8 cellular contexts compared by ENCODE assay signal in the genomic region with DNA sequence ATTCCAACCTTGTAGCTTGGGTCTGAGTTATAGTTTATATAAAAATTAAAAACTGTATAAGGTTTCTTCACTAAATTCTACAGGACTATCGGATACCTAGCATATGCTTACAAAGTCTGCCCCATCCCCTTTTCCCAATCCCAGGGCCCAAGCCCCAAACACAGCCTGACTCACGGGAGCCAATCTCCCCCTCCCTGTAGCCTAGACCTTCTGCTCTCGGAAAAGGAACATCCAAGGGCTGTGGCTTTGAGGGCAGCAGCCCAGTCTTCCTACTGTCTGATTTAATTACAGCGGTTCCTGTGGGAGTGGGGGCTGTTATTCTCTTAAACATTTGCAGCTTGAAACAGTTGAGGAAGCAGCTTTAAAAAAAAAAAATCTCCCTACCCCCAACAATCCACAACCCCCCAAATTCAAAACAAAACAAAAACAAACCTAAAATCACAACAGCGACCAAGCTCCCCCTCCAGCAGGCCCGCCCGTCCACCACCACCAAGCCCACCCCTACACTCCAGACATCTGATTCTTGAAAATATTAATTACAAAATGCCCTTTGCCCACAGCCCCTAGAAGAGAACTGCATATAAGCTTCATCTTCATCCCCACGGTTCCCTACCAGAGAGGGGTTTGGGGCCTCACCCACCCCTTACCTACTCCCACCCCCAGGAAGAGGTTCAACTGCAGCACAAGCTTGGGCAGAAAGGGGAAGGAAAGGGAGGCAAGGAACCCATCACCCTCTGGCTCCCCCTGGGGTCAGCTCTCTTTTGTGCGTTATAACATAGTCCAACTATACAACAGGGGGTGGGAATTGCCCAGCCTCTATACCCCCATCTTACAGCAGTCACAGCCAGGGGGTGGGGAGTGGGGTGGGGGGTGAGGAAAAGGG. TPM values are rescaled to one million over a fixed set of nuclear protein-coding genes. Genes with fewer than 3 reads are reported as not detected.
DNase-seq lines count a peak whose midpoint lies in the region; ATAC-seq, FAIRE-seq and TF ChIP-seq lines count a peak whose summit lies in the region.

No MANE protein-coding gene starts in this region.

- H3K4me2 ChIP-seq in neural cell (ENCODE audit: low read length) = no peak overlapping the region

- no peaks in the 10 kb centered on the region; the same call in 1 of the 2 replicates for H3K4me1 ChIP-seq in ES-I3 (ENCODE audit: insufficient read depth, low read length)
- peaks cover 14% of the 10 kb centered on the region for H3K4me1 ChIP-seq in effector memory CD4-positive, alpha-beta T cell (ENCODE audit: control insufficient read depth, insufficient read depth, low read length, poor library complexity, severe bottlenecking)

- TF ChIP-seq RAD21 in neural cell (conservative IDR thresholded peaks at IDR 0.05) = no peak

- H3K27me3 ChIP-seq in effector memory CD4-positive, alpha-beta T cell (replicated peaks; ENCODE audit: control insufficient read depth, insufficient read depth, low read length, poor library complexity, severe bottlenecking) = no peaks in the 10 kb centered on the region
- H3K27me3 ChIP-seq in neural cell (ENCODE audit: insufficient read depth, low read depth, low read length) = no peaks in the 10 kb centered on the region

- H3K4me3 ChIP-seq in effector memory CD4-positive, alpha-beta T cell (ENCODE audit: insufficient read depth, low read depth, low read length, poor library complexity, severe bottlenecking) = no peak overlapping the region
- peak overlapping the region; percentile 84 for H3K4me3 ChIP-seq in neural cell (ENCODE audit: low read length)

- no peaks in the 10 kb centered on the region for H4K20me1 ChIP-seq in neural cell (ENCODE audit: insufficient read depth)

- ATAC-seq in HG03097 (IDR thresholded peaks at IDR 0.05; ENCODE audit: low FRiP score, unreplicated experiment) (no peak), HG02678 (IDR thresholded peaks at IDR 0.05; ENCODE audit: unreplicated experiment) (no peak)

- H3K9me2 ChIP-seq in neural cell (ENCODE audit: insufficient read depth, low read length) = no peaks in the 10 kb centered on the region

- peaks cover 16% of the 10 kb centered on the region for H3K36me3 ChIP-seq in ES-I3 (ENCODE audit: insufficient read depth, low read length)
- H3K36me3 ChIP-seq in effector memory CD4-positive, alpha-beta T cell (ENCODE audit: control insufficient read depth, insufficient read depth, low read length) = peaks cover 30% of the 10 kb centered on the region
- H3K36me3 ChIP-seq in neural cell (ENCODE audit: insufficient read depth, low read length) = no peaks in the 10 kb centered on the region

- H3K27ac ChIP-seq in VCaP = peak overlapping the region; percentile 95
- peak overlapping the region; percentile 91 for H3K27ac ChIP-seq in effector memory CD4-positive, alpha-beta T cell (ENCODE audit: insufficient read depth, low read length, poor library complexity, severe bottlenecking)
- H3K27ac ChIP-seq in neural cell (ENCODE audit: low read length) = peak overlapping the region; percentile 94

- no peak overlapping the region for H2AFZ ChIP-seq in neural cell (ENCODE audit: low read depth, low read length)

- no peaks in the 10 kb centered on the region for H3K79me2 ChIP-seq in neural cell (replicated peaks; ENCODE audit: insufficient read depth, low read length)

- FAIRE-seq in GM12892 (lab: Jason Lieb, UNC) = no peak

- TF ChIP-seq EP300 in neural cell (conservative IDR thresholded peaks at IDR 0.05; ENCODE audit: poor library complexity, severe bottlenecking) = no peak

- TF ChIP-seq CTCF in VCaP (conservative IDR thresholded peaks at IDR 0.05) (peak; percentile 53), neural cell (IDR thresholded peaks at IDR 0.05; ENCODE audit: poor library complexity, severe bottlenecking) (no peak)

- H3K9ac ChIP-seq in ES-I3 (ENCODE audit: low read depth, low read length) (peak overlapping the region; percentile 92), neural cell (ENCODE audit: low read length) (peak overlapping the region; percentile 96)

- peak; percentile 89 for DNase-seq in Kasumi-1 (lab: John Stamatoyannopoulos, UW)
- peak in 2 of 3 donors; percentile 12 to 17 for DNase-seq in effector memory CD4-positive, alpha-beta T cell
- no peak for DNase-seq in GM12892 (ENCODE audit: insufficient read length)

- H3F3A ChIP-seq in neural cell (ENCODE audit: insufficient read depth, low read length, poor library complexity, severe bottlenecking) = peaks cover 3% of the 10 kb centered on the region

- H3K9me3 ChIP-seq in ES-I3 (ENCODE audit: control insufficient read depth, insufficient read depth, low read length) = no peaks in the 10 kb centered on the region
- H3K9me3 ChIP-seq in effector memory CD4-positive, alpha-beta T cell (ENCODE audit: control insufficient read depth, low read length) = no peaks in the 10 kb centered on the region
- no peaks in the 10 kb centered on the region for H3K9me3 ChIP-seq in neural cell (ENCODE audit: low read length)

- TF ChIP-seq POLR2A in GM12892 (IDR thresholded peaks at IDR 0.05; ENCODE audit: low read depth, low read length) = no peak

TF ChIP-seq in neural cell, 6 proteins besides CTCF, POLR2A, EP300 and RAD21:
- TF ChIP-seq POLR2AphosphoS5 (IDR thresholded peaks at IDR 0.05) (no peak), SMC3 (conservative IDR thresholded peaks at IDR 0.05; ENCODE audit: poor library complexity) (no peak), EZH2 (IDR thresholded peaks at IDR 0.05; ENCODE audit: borderline replicate concordance, insufficient read depth, low read length, poor library complexity, severe bottlenecking) (no peak), MXI1 (conservative IDR thresholded peaks at IDR 0.05; ENCODE audit: poor library complexity, severe bottlenecking) (no peak), TAF1 (IDR thresholded peaks at IDR 0.05; ENCODE audit: low read depth) (no peak)

RNA-seq across cellular contexts. Expression of a gene that starts 1.1 kb away (rescaled TPM):
- polyA plus RNA-seq in neural cell = 69.0 and 71.0 TPM in 2 replicates
- 37.3 and 39.2 TPM in 2 replicates for polyA minus RNA-seq in neural cell
- polyA plus RNA-seq in GM12892 (2012; ENCODE audit: missing spikeins) = 48.0 TPM

RNA-seq across cellular contexts. Expression of a gene that starts 20.5 kb away (rescaled TPM):
- 0.20 and 0.51 TPM in 2 replicates for polyA plus RNA-seq in neural cell
- 0.24 and 0.93 TPM in 2 replicates for polyA minus RNA-seq in neural cell
- polyA plus RNA-seq in GM12892 (2012; ENCODE audit: missing spikeins) = 2.2 TPM

RNA-seq across cellular contexts. Expression of a gene that starts 40.9 kb away (rescaled TPM):
- 14.1 and 15.8 TPM in 2 replicates for polyA plus RNA-seq in neural cell
- polyA minus RNA-seq in neural cell = 36.8 and 37.7 TPM in 2 replicates
- 15.8 TPM for polyA plus RNA-seq in GM12892 (2012; ENCODE audit: missing spikeins)

RNA-seq across cellular contexts. Expression of a gene that starts 41.6 kb away (rescaled TPM):
- not detected in 2 replicates for polyA plus RNA-seq in neural cell
- polyA minus RNA-seq in neural cell = not detected in 2 replicates
- not detected for polyA plus RNA-seq in GM12892 (2012; ENCODE audit: missing spikeins)

RNA-seq across cellular contexts. Expression of a gene that starts 48.1 kb away (rescaled TPM):
- 0.92 and 1.2 TPM in 2 replicates for polyA plus RNA-seq in neural cell
- polyA minus RNA-seq in neural cell = 0.73 TPM in 1 of 2 replicates, not detected in the other
- 0.36 TPM for polyA plus RNA-seq in GM12892 (2012; ENCODE audit: missing spikeins)
